Comparison of ENCODE assay signal across 8 cellular contexts in genomic region chr14:34983148-34983760, GRCh38. TPM values are rescaled to one million over a fixed set of nuclear protein-coding genes. Genes with fewer than 3 reads are reported as not detected.
DNase-seq lines count a peak whose midpoint lies in the region; ATAC-seq and TF ChIP-seq lines count a peak whose summit lies in the region.

No MANE protein-coding gene starts in this region.

- peak overlapping the region; percentile 90 for H3K9ac ChIP-seq in iPS-18a (ENCODE audit: low read length)

- H3K4me3 ChIP-seq in WERI-Rb-1 (ENCODE audit: low read depth, low read length) (peak overlapping the region; percentile 96), iPS-18a (ENCODE audit: low read length) (peak overlapping the region; percentile 100)

- peaks cover 8% of the 10 kb centered on the region for H3K4me1 ChIP-seq in iPS-18a (ENCODE audit: control insufficient read depth, low read depth, low read length)

- no peak for TF ChIP-seq CTCF in WERI-Rb-1 (IDR thresholded peaks at IDR 0.05; ENCODE audit: low read depth, low read length)

- no peaks in the 10 kb centered on the region for H3K9me3 ChIP-seq in WERI-Rb-1 (ENCODE audit: severe bottlenecking)
- no peaks in the 10 kb centered on the region for H3K9me3 ChIP-seq in iPS-18a (ENCODE audit: control insufficient read depth, low read depth, low read length)

- ATAC-seq in GM19025 (IDR thresholded peaks at IDR 0.05; ENCODE audit: low read depth, unreplicated experiment) (peak; percentile 12), HG02973 (IDR thresholded peaks at IDR 0.05; ENCODE audit: unreplicated experiment) (peak; percentile 18)

- H3K27me3 ChIP-seq in WERI-Rb-1 (ENCODE audit: insufficient read depth, low read depth, severe bottlenecking) (no peaks in the 10 kb centered on the region), iPS-18a (ENCODE audit: control insufficient read depth, insufficient read depth, low read length) (no peaks in the 10 kb centered on the region)

- H3K27ac ChIP-seq in WERI-Rb-1 (peak overlapping the region; percentile 90), iPS-18a (ENCODE audit: low read length) (peak overlapping the region; percentile 98), temporal lobe (ENCODE audit: low read depth, low read length) (peak overlapping the region; percentile 99)

- DNase-seq in WERI-Rb-1 (no peak), OCI-M1 (lab: John Stamatoyannopoulos, UW) (no peak), HuH-7.5 (ENCODE audit: low spot score) (no peak), NCI-H1436 treated with DMSO at 0.1 percent for 48 hours (lab: John Stamatoyannopoulos, UW) (no peak)

- no peaks in the 10 kb centered on the region; the same call in 1 of the 2 replicates for H3K36me3 ChIP-seq in WERI-Rb-1
- no peaks in the 10 kb centered on the region for H3K36me3 ChIP-seq in iPS-18a (ENCODE audit: control insufficient read depth, low read depth, low read length)

RNA-seq across cellular contexts. Expression of gene SRP54, which starts 0.5 kb away (rescaled TPM):
- 49.7 TPM for total RNA-seq in temporal lobe
